Comparison of ENCODE assay signal across 10 cellular contexts in genomic region chr11:130087294-130087926, GRCh38. TPM values are rescaled to one million over a fixed set of nuclear protein-coding genes. Genes with fewer than 3 reads are reported as not detected.
DNase-seq lines count a peak whose midpoint lies in the region; ATAC-seq and TF ChIP-seq lines count a peak whose summit lies in the region.
"Had no signal": no experiment of that assay in that cellular context is flagged by ENCODE, and none has a peak within 500 bp of the region (broad histone marks: within the 10 kb centered on the region; RNA-seq: fewer than 3 reads in every experiment).

No MANE protein-coding gene starts in this region.

- no peaks in the 10 kb centered on the region for H3K27me3 Mint-ChIP-seq in stimulated activated naive B cell treated with anti-CD40 and anti-IgM and Interleukin-4, amounts not matched to agents 10 μg/mL and 1 μg/mL and 100 μg/mL, for 72 hours

- no peaks in the 10 kb centered on the region for H3K9me3 ChIP-seq in ectodermal cell (ENCODE audit: control insufficient read depth, low read length)
- no peaks in the 10 kb centered on the region for H3K9me3 ChIP-seq in vagina

- H3K36me3 ChIP-seq in ectodermal cell (ENCODE audit: control insufficient read depth, insufficient read depth, low read length) (no peaks in the 10 kb centered on the region), vagina (no peaks in the 10 kb centered on the region)

- TF ChIP-seq CTCF in vagina (IDR thresholded peaks at IDR 0.05), result no peak

- DNase-seq in stimulated activated naive B cell treated with anti-CD40 and anti-IgM and Interleukin-4, amounts not matched to agents 10 μg/mL and 1 μg/mL and 100 μg/mL, for 72 hours, result no peak
- DNase-seq in HPDE6-E6E7 (ENCODE audit: extremely low spot score) (no peak), vagina (ENCODE audit: extremely low spot score in 2 of 2) (no peak), NCI-H146 treated with DMSO at 0.1 percent for 48 hours (lab: John Stamatoyannopoulos, UW; ENCODE audit: unreplicated experiment) (no peak)
- DNase-seq: kidney, NCI-H510A had no signal

- WGBS in ectodermal cell, 2 experiments, result 82 to 94% methylated on average over 5 to 7 of the region's 7 CpGs

- no peak for TF ChIP-seq POLR2A in vagina (IDR thresholded peaks at IDR 0.05)

- no peak overlapping the region for H3K4me3 ChIP-seq in ectodermal cell (ENCODE audit: insufficient read depth, low read depth, low read length)
- H3K4me3 ChIP-seq in vagina, result no peak overlapping the region

- peak overlapping the region; percentile 59 for H3K27ac Mint-ChIP-seq in stimulated activated naive B cell treated with anti-CD40 and anti-IgM and Interleukin-4, amounts not matched to agents 10 μg/mL and 1 μg/mL and 100 μg/mL, for 72 hours

- peaks cover 0 to 2% of the 10 kb centered on the region in 2 donors for H3K9me3 Mint-ChIP-seq in stimulated activated naive B cell treated with anti-CD40 and anti-IgM and Interleukin-4, amounts not matched to agents 10 μg/mL and 1 μg/mL and 100 μg/mL, for 72 hours

- H3K27me3 ChIP-seq in ectodermal cell (ENCODE audit: control insufficient read depth, insufficient read depth, low read length, poor library complexity, severe bottlenecking) (no peaks in the 10 kb centered on the region), vagina (no peaks in the 10 kb centered on the region)

- peaks cover 33 to 57% of the 10 kb centered on the region in 2 donors for H3K4me1 Mint-ChIP-seq in stimulated activated naive B cell treated with anti-CD40 and anti-IgM and Interleukin-4, amounts not matched to agents 10 μg/mL and 1 μg/mL and 100 μg/mL, for 72 hours

- intact Hi-C loops in vagina (cut with DNase I), result no loop called here

- H3K4me1 ChIP-seq in ectodermal cell (ENCODE audit: control insufficient read depth, insufficient read depth, low read length) (peaks cover 13% of the 10 kb centered on the region), vagina (peaks cover 27% of the 10 kb centered on the region)

- H3K36me3 Mint-ChIP-seq in stimulated activated naive B cell treated with anti-CD40 and anti-IgM and Interleukin-4, amounts not matched to agents 10 μg/mL and 1 μg/mL and 100 μg/mL, for 72 hours, result peaks cover 10% of the 10 kb centered on the region in 2 donors

- H3K27ac ChIP-seq in ectodermal cell (ENCODE audit: insufficient read depth, low read depth, low read length, poor library complexity, severe bottlenecking) (peak overlapping the region; percentile 16), vagina (no peak overlapping the region)

- peak overlapping the region; percentile 29 to 62 for H3K4me3 Mint-ChIP-seq in stimulated activated naive B cell treated with anti-CD40 and anti-IgM and Interleukin-4, amounts not matched to agents 10 μg/mL and 1 μg/mL and 100 μg/mL, for 72 hours

- ATAC-seq in GM19438 (IDR thresholded peaks at IDR 0.05; ENCODE audit: low read depth, unreplicated experiment), result peak; percentile 100
- peak; percentile 89 for ATAC-seq in HG03139 (IDR thresholded peaks at IDR 0.05; ENCODE audit: unreplicated experiment)
- peak; percentile 77 to 90 for ATAC-seq in stimulated activated naive B cell treated with anti-CD40 and anti-IgM and Interleukin-4, amounts not matched to agents 10 μg/mL and 1 μg/mL and 100 μg/mL, for 72 hours (replicated peaks)
- ATAC-seq: HCT116 had no signal

RNA-seq across cellular contexts. Expression of gene APLP2, which starts 17.7 kb away (rescaled TPM):
- polyA plus RNA-seq in ectodermal cell (2013, experiment 1 of 4), result 445 TPM
- polyA plus RNA-seq in ectodermal cell (2013, experiment 2 of 4), result 439 TPM
- polyA plus RNA-seq in ectodermal cell (2013, experiment 3 of 4), result 337 TPM
- 378 TPM for polyA plus RNA-seq in ectodermal cell (2013, experiment 4 of 4)
- total RNA-seq in vagina, result 234 TPM
